Comparison of ENCODE assay signal across 35 cellular contexts in the genomic region with DNA sequence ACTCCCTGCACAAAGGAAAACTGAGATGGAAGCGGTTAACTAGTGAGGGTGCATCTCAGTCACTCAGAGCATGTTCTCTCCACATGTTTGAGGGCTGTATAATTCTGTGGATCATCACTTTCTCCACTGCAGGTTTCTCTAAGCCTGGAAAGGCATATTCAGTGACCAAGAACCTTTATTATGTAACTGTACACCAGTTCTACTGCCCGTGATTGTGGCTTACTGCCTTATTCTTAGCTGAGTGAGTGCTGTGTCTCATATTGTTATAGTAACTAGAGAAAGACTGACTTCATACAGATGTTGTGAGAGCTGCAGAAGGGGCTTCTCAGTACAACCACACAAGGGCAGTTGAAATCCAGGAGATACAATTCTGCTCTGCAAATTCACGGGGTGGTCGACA.
"Had no signal": no experiment of that assay in that cellular context is flagged by ENCODE, and none has a peak within 500 bp of the region (broad histone marks: within the 10 kb centered on the region; RNA-seq: fewer than 3 reads in every experiment).

No MANE protein-coding gene starts in this region.

- H3K9me3 ChIP-seq: neutrophil, psoas muscle, right atrium auricular region, right lobe of liver, sigmoid colon, spleen, suprapubic skin, testis, tibial artery, transverse colon, upper lobe of right lung, uterus had no signal

- H3K4me3 ChIP-seq: psoas muscle, right atrium auricular region, right lobe of liver, sigmoid colon, skin epidermis, smooth muscle cell, spleen, suprapubic skin, testis, tibial artery, transverse colon, upper lobe of right lung, uterus had no signal

- H3K36me3 ChIP-seq: neutrophil, right atrium auricular region, right lobe of liver, sigmoid colon, suprapubic skin, tibial artery, transverse colon, upper lobe of right lung, uterus had no signal

- H3K4me1 Mint-ChIP-seq: neural crest cell; stimulated activated memory B cell treated with anti-CD40 and anti-IgM and Interleukin-4, amounts not matched to agents 10 μg/mL and 1 μg/mL and 100 μg/mL, for 72 hours; stimulated activated naive CD8-positive, alpha-beta T cell treated with anti-CD3 and anti-CD28 coated beads, Interleukin-15, amount 100 ng/mL, for 72 hours had no signal

- H3K36me3 Mint-ChIP-seq: naive thymus-derived CD8-positive, alpha-beta T cell; natural killer cell treated with Interleukin-12 subunit alpha and Interleukin-12 subunit beta and Interleukin-15 and Interleukin-18, amount 100 ng/mL, for 72 hours; type B pancreatic cell had no signal

- H3K27ac Mint-ChIP-seq: naive B cell; naive thymus-derived CD8-positive, alpha-beta T cell; natural killer cell treated with Interleukin-12 subunit alpha and Interleukin-12 subunit beta and Interleukin-15 and Interleukin-18, amount 100 ng/mL, for 72 hours; nephron progenitor cell; stimulated activated memory B cell treated with anti-CD40 and anti-IgM and Interleukin-4, amounts not matched to agents 10 μg/mL and 1 μg/mL and 100 μg/mL, for 72 hours; type B pancreatic cell had no signal

- H3K9ac ChIP-seq: parathyroid adenoma had no signal

- H3K27me3 ChIP-seq: neutrophil, right atrium auricular region, right lobe of liver, sigmoid colon, spleen, suprapubic skin, testis, tibial artery, transverse colon, upper lobe of right lung, uterus had no signal

- H3K4me2 ChIP-seq: smooth muscle cell had no signal

- H3K79me2 ChIP-seq: parathyroid adenoma had no signal

- H3K27me3 Mint-ChIP-seq: naive B cell; naive thymus-derived CD8-positive, alpha-beta T cell; natural killer cell treated with Interleukin-12 subunit alpha and Interleukin-12 subunit beta and Interleukin-15 and Interleukin-18, amount 100 ng/mL, for 72 hours; progenitor cell of endocrine pancreas; stimulated activated memory B cell treated with anti-CD40 and anti-IgM and Interleukin-4, amounts not matched to agents 10 μg/mL and 1 μg/mL and 100 μg/mL, for 72 hours; stimulated activated naive CD8-positive, alpha-beta T cell treated with anti-CD3 and anti-CD28 coated beads, Interleukin-15, amount 100 ng/mL, for 72 hours; type B pancreatic cell had no signal

- H3K9me3 Mint-ChIP-seq: naive B cell; naive thymus-derived CD8-positive, alpha-beta T cell; natural killer cell treated with Interleukin-12 subunit alpha and Interleukin-12 subunit beta and Interleukin-15 and Interleukin-18, amount 100 ng/mL, for 72 hours; nephron progenitor cell; neural crest cell; stimulated activated memory B cell treated with anti-CD40 and anti-IgM and Interleukin-4, amounts not matched to agents 10 μg/mL and 1 μg/mL and 100 μg/mL, for 72 hours; stimulated activated naive CD8-positive, alpha-beta T cell treated with anti-CD3 and anti-CD28 coated beads, Interleukin-15, amount 100 ng/mL, for 72 hours; type B pancreatic cell had no signal

- H2AFZ ChIP-seq: parathyroid adenoma had no signal

- ATAC-seq: naive thymus-derived CD8-positive, alpha-beta T cell; natural killer cell treated with Interleukin-12 subunit alpha and Interleukin-12 subunit beta and Interleukin-15 and Interleukin-18, amount 100 ng/mL, for 72 hours; psoas muscle; right lobe of liver; stimulated activated memory B cell treated with anti-CD40 and anti-IgM and Interleukin-4, amounts not matched to agents 10 μg/mL and 1 μg/mL and 100 μg/mL, for 72 hours; stimulated activated naive CD8-positive, alpha-beta T cell treated with anti-CD3 and anti-CD28 coated beads, Interleukin-15, amount 100 ng/mL, for 72 hours; stimulated activated naive CD8-positive, alpha-beta T cell treated with anti-CD3 and anti-CD28 coated beads, Interleukin-15, Interleukin-2, amounts not matched to agents 100 U/mL and 50 U/mL, for 24 hours; upper lobe of right lung had no signal

- H3K27ac ChIP-seq: neutrophil, parathyroid adenoma, psoas muscle, right atrium auricular region, right lobe of liver, sigmoid colon, skin epidermis, spleen, suprapubic skin, testis, tibial artery, transverse colon, upper lobe of right lung, uterus had no signal

- H3K4me1 ChIP-seq: parathyroid adenoma, psoas muscle, right atrium auricular region, right lobe of liver, sigmoid colon, spleen, suprapubic skin, testis, transverse colon, upper lobe of right lung, uterus had no signal

- DNase-seq: naive B cell; naive thymus-derived CD8-positive, alpha-beta T cell; nephron progenitor cell; nucleus accumbens; posterior cingulate gyrus; psoas muscle; retina; right lobe of liver; sigmoid colon; spleen; stimulated activated CD4-positive, alpha-beta T cell treated with anti-CD3 and anti-CD28 coated beads, Interleukin-12 subunit alpha, Interleukin-12 subunit beta, amount 100 ng/mL, for 4 hours; stimulated activated CD4-positive, alpha-beta T cell treated with anti-CD3 and anti-CD28 coated beads, Interleukin-1b, Interleukin-23, amount 100 ng/mL, for 48 hours; stimulated activated CD4-positive, alpha-beta T cell treated with anti-CD3 and anti-CD28 coated beads, Interleukin-4, amount 100 ng/mL, for 1 hour; stimulated activated CD4-positive, alpha-beta T cell treated with anti-CD3 and anti-CD28 coated beads, Interleukin-4, amount 100 ng/mL, for 4 hours; stimulated activated CD8-positive, alpha-beta memory T cell treated with anti-CD3 and anti-CD28 coated beads, Interleukin-4, amount 100 ng/mL, for 48 hours; stimulated activated naive CD4-positive, alpha-beta T cell; stimulated activated naive CD8-positive, alpha-beta T cell treated with anti-CD3 and anti-CD28 coated beads, Interleukin-15, amount 100 ng/mL, for 72 hours; stimulated activated naive CD8-positive, alpha-beta T cell treated with anti-CD3 and anti-CD28 coated beads, Interleukin-15, Interleukin-2, amounts not matched to agents 100 U/mL and 50 U/mL, for 24 hours; substantia nigra; testis; tibial artery; transverse colon; upper lobe of right lung; uterus had no signal

- H3K4me3 Mint-ChIP-seq: naive thymus-derived CD8-positive, alpha-beta T cell; natural killer cell treated with Interleukin-12 subunit alpha and Interleukin-12 subunit beta and Interleukin-15 and Interleukin-18, amount 100 ng/mL, for 72 hours; nephron progenitor cell; neural crest cell; stimulated activated memory B cell treated with anti-CD40 and anti-IgM and Interleukin-4, amounts not matched to agents 10 μg/mL and 1 μg/mL and 100 μg/mL, for 72 hours; stimulated activated naive CD8-positive, alpha-beta T cell treated with anti-CD3 and anti-CD28 coated beads, Interleukin-15, amount 100 ng/mL, for 72 hours; type B pancreatic cell had no signal
